ENCODE assay signal across 16 cellular contexts in genomic region chr17:27493088-27493487, GRCh38. TPM values are rescaled to one million over a fixed set of nuclear protein-coding genes. Genes with fewer than 3 reads are reported as not detected.
A peak's percentile ranks its signal among the peaks of the same experiment; 100 is the strongest.
DNase-seq lines count a peak whose midpoint lies in the region; ATAC-seq, FAIRE-seq and TF ChIP-seq lines count a peak whose summit lies in the region.
"Had no signal": no experiment of that assay in that cellular context is flagged by ENCODE, and none has a peak within 500 bp of the region (broad histone marks: within the 10 kb centered on the region; RNA-seq: fewer than 3 reads in every experiment).

No MANE protein-coding gene starts in this region.

- H4K8ac ChIP-seq in H1 (ENCODE audit: extremely low read depth, insufficient read depth, low read length): no peak overlapping the region

- POLR2A ChIA-PET in H1 (lab: Charles Lee; ENCODE audit: partially characterized antibody): interaction anchor here (1.4 kb wide), 1 partner anchor 35 kb away, joined by 4 read pairs; no protein-coding TSS in a partner anchor

- peak overlapping the region; percentile 37 for H3K4me2 ChIP-seq in GM23338
- no peak overlapping the region for H3K4me2 ChIP-seq in H1 (ENCODE audit: insufficient read depth in 1 of 2, low read depth in 2 of 2, low read length in 2 of 2)

- ATAC-seq in GM23338 (no peak), GM19397 (IDR thresholded peaks at IDR 0.05; ENCODE audit: unreplicated experiment) (no peak)

- TF ChIP-seq POLR2A in H1 (IDR thresholded peaks at IDR 0.05; ENCODE audit: control extremely low read depth in 1 of 2, low read depth in 2 of 2, low read length in 2 of 2) (no peak), tibial nerve (IDR thresholded peaks at IDR 0.05) (no peak)

- peaks cover 3% of the 10 kb centered on the region; the same call in 1 of the 2 replicates for H4K20me1 ChIP-seq in GM23338 (replicated peaks; ENCODE audit: insufficient read depth)
- no peaks in the 10 kb centered on the region for H4K20me1 ChIP-seq in H1 (replicated peaks in 1 of 2; ENCODE audit: control insufficient read depth in 1 of 2, insufficient read depth in 2 of 2, low read length in 2 of 2)

- CTCF ChIA-PET in H1 (lab: Charles Lee; ENCODE audit: partially characterized antibody): interaction anchor here (1.1 to 6.5 kb wide), 11 partner anchors 11 to 263 kb away, joined by 3 to 35 read pairs (median 4); partner anchors contain the start of gene KSR1

- H2AK5ac ChIP-seq in H1 (ENCODE audit: low read depth, low read length): no peak overlapping the region

- H2BK12ac ChIP-seq in H1 (ENCODE audit: low read depth, low read length): no peak overlapping the region; the same call in 1 of the 2 replicates

- H3K9me3 ChIP-seq in H1 (ENCODE audit: insufficient read depth in 2 of 2, low read depth in 1 of 2, low read length in 1 of 2): no peaks in the 10 kb centered on the region
- H3K9me3 ChIP-seq in tibial nerve: no peaks in the 10 kb centered on the region

- no peak overlapping the region for H3K4me3 ChIP-seq in GM23338
- H3K4me3 ChIP-seq in H1 (ENCODE audit: extremely low read depth in 1 of 4, insufficient read depth in 2 of 4, low read depth in 3 of 4, low read length in 4 of 4): no peak overlapping the region
- no peak overlapping the region for H3K4me3 ChIP-seq in tibial nerve

- H3K79me1 ChIP-seq in H1 (ENCODE audit: low read depth, low read length): peaks cover 4% of the 10 kb centered on the region; the same call in 1 of the 2 replicates

- H2BK5ac ChIP-seq in H1 (ENCODE audit: low read depth, low read length): 0 out of 2 replicates have a peak overlapping the region, but pooled peaks have one; percentile 36

- H3K27ac ChIP-seq in GM23338 (ENCODE audit: low read depth) (0 out of 2 replicates have a peak overlapping the region, but pooled peaks have one; percentile 42), H1 (ENCODE audit: low read depth, low read length) (no peak overlapping the region), tibial nerve (peak overlapping the region in 3 of 4 donors; percentile 67 to 91 (median 87))

- H3K4me3 Mint-ChIP-seq in GM23338 (no peak overlapping the region; the same call in 2 of the 3 replicates), nephron (no peak overlapping the region)
- H3K4me3 Mint-ChIP-seq: CD4-positive, alpha-beta T cell had no signal

- H3K27me3 Mint-ChIP-seq in GM23338 (ENCODE audit: insufficient read depth, low read depth, poor library complexity) (peaks cover 13% of the 10 kb centered on the region), nephron (ENCODE audit: low read depth) (peaks cover 8% of the 10 kb centered on the region)
- H3K27me3 Mint-ChIP-seq: CD4-positive, alpha-beta T cell had no signal

- no peak overlapping the region for H3K9ac ChIP-seq in H1 (replicated peaks in 1 of 4; ENCODE audit: extremely low read depth in 1 of 4, low read depth in 3 of 4, low read length in 3 of 4)

- no peaks in the 10 kb centered on the region for H3K23me2 ChIP-seq in H1 (ENCODE audit: low read depth, low read length)

- H3K27ac Mint-ChIP-seq in GM23338 (peak overlapping the region; percentile 76), nephron (peak overlapping the region; percentile 49 to 100 (median 98))
- H3K27ac Mint-ChIP-seq: CD4-positive, alpha-beta T cell had no signal

- no peak overlapping the region for H3K23ac ChIP-seq in H1 (ENCODE audit: insufficient read length)

- no peaks in the 10 kb centered on the region for H3K27me3 ChIP-seq in GM23338 (ENCODE audit: insufficient read depth)
- no peaks in the 10 kb centered on the region for H3K27me3 ChIP-seq in H1 (replicated peaks in 1 of 4; ENCODE audit: control insufficient read depth in 3 of 4, extremely low read depth in 1 of 4, insufficient read depth in 3 of 4, low read length in 3 of 4)
- H3K27me3 ChIP-seq in tibial nerve: no peaks in the 10 kb centered on the region

- H3K36me3 ChIP-seq in GM23338 (ENCODE audit: insufficient read depth) (no peaks in the 10 kb centered on the region), H1 (ENCODE audit: control insufficient read depth in 2 of 4, insufficient read depth in 4 of 4, low read length in 3 of 4) (no peaks in the 10 kb centered on the region), tibial nerve (no peaks in the 10 kb centered on the region)

- H3K4me1 ChIP-seq in GM23338 (ENCODE audit: insufficient read depth) (peaks cover 87% of the 10 kb centered on the region), H1 (replicated peaks in 1 of 4; ENCODE audit: control insufficient read depth in 3 of 4, insufficient read depth in 4 of 4, low read length in 3 of 4) (peaks cover 33 to 59% (median 43%) of the 10 kb centered on the region in 4 experiments), tibial nerve (peaks cover 0 to 93% (median 38%) of the 10 kb centered on the region in 4 donors)

- DNase-seq in GM23338 (ENCODE audit: low spot score) (no peak), H1 (ENCODE audit: low read depth in 1 of 2, low spot score in 2 of 2) (no peak), tibial nerve (ENCODE audit: low spot score in 2 of 2) (no peak), kidney tubule cell (ENCODE audit: low spot score) (no peak), NCI-H1417 (lab: John Stamatoyannopoulos, UW) (no peak)
- DNase-seq: ACHN; CD4-positive, alpha-beta T cell; GF-D8; Kasumi-1; NCI-H1105 treated with DMSO at 0.1 percent for 48 hours; NCI-H1930; NCI-H2171; NCI-H774 had no signal

- H2BK15ac ChIP-seq in H1 (ENCODE audit: low read length): peak overlapping the region; percentile 53; the same call in 1 of the 2 replicates

- no peak overlapping the region for H2BK120ac ChIP-seq in H1 (replicated peaks; ENCODE audit: low read depth, low read length)

- peaks cover 4% of the 10 kb centered on the region for H3K36me3 Mint-ChIP-seq in GM23338 (ENCODE audit: low read depth)
- H3K36me3 Mint-ChIP-seq in nephron (ENCODE audit: low read depth): peaks cover 3% of the 10 kb centered on the region

- H3K14ac ChIP-seq in H1 (ENCODE audit: insufficient read length): no peak overlapping the region

- no peak for TF ChIP-seq RAD21 in H1 (IDR thresholded peaks at IDR 0.05 in 1 of 2, conservative IDR thresholded peaks at IDR 0.05 in 1 of 2; ENCODE audit: low read depth in 2 of 2, low read length in 2 of 2)

- H3K79me2 ChIP-seq in GM23338 (replicated peaks; ENCODE audit: insufficient read depth) (peaks cover 98% of the 10 kb centered on the region), H1 (ENCODE audit: control insufficient read depth in 1 of 2, insufficient read depth in 2 of 2, low read length in 2 of 2) (peaks cover 0 to 65% of the 10 kb centered on the region in 2 experiments; a peak in 2 of 4 replicates)

- H2AFZ ChIP-seq in GM23338: no peak overlapping the region
- H2AFZ ChIP-seq in H1 (ENCODE audit: low read length): no peak overlapping the region

- peaks cover 85% of the 10 kb centered on the region for H3K4me1 Mint-ChIP-seq in GM23338
- H3K4me1 Mint-ChIP-seq in nephron: peaks cover 83% of the 10 kb centered on the region

- WGBS in H1 (ENCODE audit: extremely low coverage in 1 of 2, insufficient coverage in 1 of 2, insufficient read length in 1 of 2, insufficient replicate concordance in 2 of 2, low coverage in 1 of 2, low lambda C conversion rate in 2 of 2, missing lambda C conversion rate in 1 of 2), 2 experiments: 84% methylated on average over 4 of the region's 4 CpGs; no CpG with 5 or more reads in 1 of the 2 experiments
- 27 to 46% methylated on average over 4 of the region's 4 CpGs for WGBS in tibial nerve, 2 donors

- H3K9me2 ChIP-seq in GM23338 (ENCODE audit: insufficient read depth): no peaks in the 10 kb centered on the region

- H3K56ac ChIP-seq in H1 (replicated peaks; ENCODE audit: insufficient read length, low read depth, low read length): no peak overlapping the region

- H2BK20ac ChIP-seq in H1 (ENCODE audit: low read length): no peak overlapping the region

- no peaks in the 10 kb centered on the region for H3K9me3 Mint-ChIP-seq in GM23338
- H3K9me3 Mint-ChIP-seq in nephron: no peaks in the 10 kb centered on the region
- H3K9me3 Mint-ChIP-seq: CD4-positive, alpha-beta T cell had no signal

- TF ChIP-seq EP300 in H1 (IDR thresholded peaks at IDR 0.05; ENCODE audit: borderline replicate concordance in 1 of 2, low read depth in 2 of 2, low read length in 2 of 2): no peak
- TF ChIP-seq EP300 in tibial nerve (IDR thresholded peaks at IDR 0.05): no peak

- 0 out of 2 replicates have a peak overlapping the region, but pooled peaks have one; percentile 79 for H3K18ac ChIP-seq in H1 (ENCODE audit: extremely low read depth, low read length)

- FAIRE-seq in H1 (lab: Jason Lieb, UNC): no peak
- FAIRE-seq: H54 had no signal

- H4K5ac ChIP-seq in H1 (ENCODE audit: insufficient read length, low read depth, low read length): no peak overlapping the region

- 0 out of 2 replicates have a peak, but pooled peaks cover 3% of the 10 kb centered on the region for H3F3A ChIP-seq in GM23338 (replicated peaks; ENCODE audit: low read depth)

- no peak overlapping the region for H4K91ac ChIP-seq in H1 (replicated peaks; ENCODE audit: insufficient read length, low read length)

- H3K4ac ChIP-seq in H1 (replicated peaks; ENCODE audit: insufficient read length, low read depth, low read length): no peak overlapping the region

- TF ChIP-seq CTCF in GM23338 (conservative IDR thresholded peaks at IDR 0.05; ENCODE audit: low read depth in 2 of 2): no peak
- TF ChIP-seq CTCF in H1 (IDR thresholded peaks at IDR 0.05; ENCODE audit: control extremely low read depth in 1 of 3, insufficient read depth in 1 of 3, low read depth in 1 of 3, low read length in 3 of 3): no peak
- no peak for TF ChIP-seq CTCF in nephron (IDR thresholded peaks at IDR 0.05; ENCODE audit: unreplicated experiment in 3 of 3)
- TF ChIP-seq CTCF in tibial nerve (IDR thresholded peaks at IDR 0.05): no peak

TF ChIP-seq in GM23338, 12 proteins besides CTCF, POLR2A, EP300 and RAD21 (continues in another document):
- TF ChIP-seq EZH2phosphoT487 (IDR thresholded peaks at IDR 0.05; ENCODE audit: unreplicated experiment) (no peak), NANOG (IDR thresholded peaks at IDR 0.05; ENCODE audit: borderline replicate concordance) (no peak)

TF ChIP-seq in H1, 55 proteins besides CTCF, POLR2A, EP300 and RAD21 (continues in another document):
- TF ChIP-seq FOSL1 (IDR thresholded peaks at IDR 0.05; ENCODE audit: insufficient read depth, low read depth, low read length): no peak
- no peak for TF ChIP-seq EZH2 (IDR thresholded peaks at IDR 0.05; ENCODE audit: low read depth, low read length, severe bottlenecking)

RNA-seq across cellular contexts. Expression of gene KSR1, which starts 36.8 kb away (rescaled TPM):
- 35.6 and 53.2 TPM in 2 replicates for total RNA-seq in GM23338 (2014; rRNA removed; shearing (Covaris generic))
- polyA plus RNA-seq in GM23338 (2016; fragmentation: Nextera tagmentation; extraction: Ambion mirVana): 7.8 and 8.5 TPM in 2 replicates
- total RNA-seq in H1 (2021; fragmentation: NEBNext Ultra II Directional; extraction: Animal tissue kit (Norgen Biotek cat#: 25700)): 33.9 and 34.7 TPM in 2 replicates
- polyA plus RNA-seq in H1 (2011; rRNA removed): 14.1 and 26.8 TPM in 2 replicates
- polyA plus RNA-seq in H1 (2011; cell fraction: cytosol; rRNA removed): 20.7 TPM
- polyA plus RNA-seq in H1 (2011; cell fraction: nucleus; rRNA removed): 87.7 TPM
- polyA plus RNA-seq in H1 (2012, experiment 1 of 2): 19.6 to 26.5 TPM (median 24.3 TPM) in 4 replicates
- polyA plus RNA-seq in H1 (2012, experiment 2 of 2): 23.5 TPM
- 21.2 TPM for polyA plus RNA-seq in H1 (2013, experiment 1 of 2)
- 21.5 TPM for polyA plus RNA-seq in H1 (2013, experiment 2 of 2)
- polyA minus RNA-seq in H1 (2011; rRNA and poly(A)+ RNA removed): 30.5 and 37.0 TPM in 2 replicates
- polyA minus RNA-seq in H1 (2011; cell fraction: cytosol; rRNA and poly(A)+ RNA removed): 30.8 TPM
- polyA minus RNA-seq in H1 (2011; cell fraction: nucleus; rRNA and poly(A)+ RNA removed): 56.9 TPM
- total RNA-seq in tibial nerve: 100 to 1,000 TPM in 1 of 4 donors, 10 to 100 TPM in 3; 45.1 to 110 (median 54.2) TPM
